17 cellular contexts compared by ENCODE assay signal in the genomic region with DNA sequence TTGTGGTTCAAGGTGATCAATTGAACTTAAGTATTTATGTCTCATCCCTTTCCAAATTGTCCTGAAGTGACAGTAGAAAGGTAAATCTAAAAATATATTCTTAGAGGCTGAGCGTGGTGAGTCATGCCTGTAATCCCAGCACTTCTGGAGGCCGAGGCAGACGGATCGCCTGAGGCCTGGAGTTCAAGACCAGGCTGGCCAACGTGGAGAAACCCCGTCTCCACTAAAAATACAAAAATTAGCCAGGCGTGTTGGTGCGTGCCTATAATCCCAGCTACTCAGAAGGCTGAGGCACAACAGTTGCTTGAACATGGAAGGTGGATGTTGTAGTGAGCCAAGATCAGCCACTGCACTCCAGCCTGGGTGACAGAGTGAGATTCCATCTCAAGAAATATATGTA.
"Had no signal": no experiment of that assay in that cellular context is flagged by ENCODE, and none has a peak within 500 bp of the region (broad histone marks: within the 10 kb centered on the region; RNA-seq: fewer than 3 reads in every experiment).

No MANE protein-coding gene starts in this region.

- H3K9me3 ChIP-seq: gastrocnemius medialis, heart right ventricle, ovary, thyroid gland, upper lobe of right lung had no signal

- H3K36me3 ChIP-seq: gastrocnemius medialis, heart right ventricle, neural progenitor cell, ovary, thyroid gland, upper lobe of right lung had no signal

- H3K4me3 ChIP-seq: gastrocnemius medialis, heart right ventricle, neural progenitor cell, ovary, thyroid gland, upper lobe of right lung had no signal

- H2AFZ ChIP-seq: neural progenitor cell had no signal

- ATAC-seq: gastrocnemius medialis; heart right ventricle; left lobe of liver; natural killer cell treated with Interleukin-12 subunit alpha and Interleukin-12 subunit beta and Interleukin-15 and Interleukin-18, amount 100 ng/mL, for 72 hours; right cardiac atrium; upper lobe of right lung had no signal

- H3K9ac ChIP-seq: neural progenitor cell had no signal

- H3K4me2 ChIP-seq: neural progenitor cell had no signal

- DNase-seq: cerebellar nuclear complex; dermis blood vessel endothelial cell; gastrocnemius medialis; heart right ventricle; hypothalamus; midbrain; nucleus accumbens; ovary; right cardiac atrium; small intestine; stimulated activated CD4-positive, alpha-beta T cell treated with anti-CD3 and anti-CD28 coated beads, Interleukin-2, amount 100 ng/mL, for 48 hours; stimulated activated naive CD4-positive, alpha-beta T cell treated with Interleukin-2 at 50 U/mL for 16 hours; thyroid gland; upper lobe of right lung had no signal

- H3K27ac ChIP-seq: gastrocnemius medialis, heart right ventricle, neural progenitor cell, ovary, thyroid gland, upper lobe of right lung had no signal

- H3K27me3 ChIP-seq: gastrocnemius medialis, heart right ventricle, neural progenitor cell, ovary, thyroid gland, upper lobe of right lung had no signal

- H3K4me1 ChIP-seq: heart right ventricle, neural progenitor cell, thyroid gland, upper lobe of right lung had no signal
